Comparison of ENCODE assay signal across 1 cellular context in genomic region chr11:118893662-118894061, GRCh38.
TF ChIP-seq lines count a peak whose summit lies in the region.

No MANE protein-coding gene starts in this region.

TF ChIP-seq in H1, 55 proteins besides CTCF, POLR2A, EP300 and RAD21:
- no peak for TF ChIP-seq SAP30 (IDR thresholded peaks at IDR 0.05; ENCODE audit: insufficient read depth, insufficient replicate concordance, low read length)
- TF ChIP-seq KDM5A (IDR thresholded peaks at IDR 0.05; ENCODE audit: low read length): no peak
- no peak for TF ChIP-seq BCL11A (IDR thresholded peaks at IDR 0.05; ENCODE audit: low read depth in 2 of 2, low read length in 2 of 2)
- no peak for TF ChIP-seq EZH2 (IDR thresholded peaks at IDR 0.05; ENCODE audit: low read depth, low read length, severe bottlenecking)
- no peak for TF ChIP-seq CREB1 (IDR thresholded peaks at IDR 0.05)
- no peak for TF ChIP-seq GTF2F1 (IDR thresholded peaks at IDR 0.05; ENCODE audit: borderline replicate concordance, low read depth, low read length)
- TF ChIP-seq POLR2AphosphoS5 (IDR thresholded peaks at IDR 0.05; ENCODE audit: low read depth, low read length): no peak
- TF ChIP-seq, protein P1, sequence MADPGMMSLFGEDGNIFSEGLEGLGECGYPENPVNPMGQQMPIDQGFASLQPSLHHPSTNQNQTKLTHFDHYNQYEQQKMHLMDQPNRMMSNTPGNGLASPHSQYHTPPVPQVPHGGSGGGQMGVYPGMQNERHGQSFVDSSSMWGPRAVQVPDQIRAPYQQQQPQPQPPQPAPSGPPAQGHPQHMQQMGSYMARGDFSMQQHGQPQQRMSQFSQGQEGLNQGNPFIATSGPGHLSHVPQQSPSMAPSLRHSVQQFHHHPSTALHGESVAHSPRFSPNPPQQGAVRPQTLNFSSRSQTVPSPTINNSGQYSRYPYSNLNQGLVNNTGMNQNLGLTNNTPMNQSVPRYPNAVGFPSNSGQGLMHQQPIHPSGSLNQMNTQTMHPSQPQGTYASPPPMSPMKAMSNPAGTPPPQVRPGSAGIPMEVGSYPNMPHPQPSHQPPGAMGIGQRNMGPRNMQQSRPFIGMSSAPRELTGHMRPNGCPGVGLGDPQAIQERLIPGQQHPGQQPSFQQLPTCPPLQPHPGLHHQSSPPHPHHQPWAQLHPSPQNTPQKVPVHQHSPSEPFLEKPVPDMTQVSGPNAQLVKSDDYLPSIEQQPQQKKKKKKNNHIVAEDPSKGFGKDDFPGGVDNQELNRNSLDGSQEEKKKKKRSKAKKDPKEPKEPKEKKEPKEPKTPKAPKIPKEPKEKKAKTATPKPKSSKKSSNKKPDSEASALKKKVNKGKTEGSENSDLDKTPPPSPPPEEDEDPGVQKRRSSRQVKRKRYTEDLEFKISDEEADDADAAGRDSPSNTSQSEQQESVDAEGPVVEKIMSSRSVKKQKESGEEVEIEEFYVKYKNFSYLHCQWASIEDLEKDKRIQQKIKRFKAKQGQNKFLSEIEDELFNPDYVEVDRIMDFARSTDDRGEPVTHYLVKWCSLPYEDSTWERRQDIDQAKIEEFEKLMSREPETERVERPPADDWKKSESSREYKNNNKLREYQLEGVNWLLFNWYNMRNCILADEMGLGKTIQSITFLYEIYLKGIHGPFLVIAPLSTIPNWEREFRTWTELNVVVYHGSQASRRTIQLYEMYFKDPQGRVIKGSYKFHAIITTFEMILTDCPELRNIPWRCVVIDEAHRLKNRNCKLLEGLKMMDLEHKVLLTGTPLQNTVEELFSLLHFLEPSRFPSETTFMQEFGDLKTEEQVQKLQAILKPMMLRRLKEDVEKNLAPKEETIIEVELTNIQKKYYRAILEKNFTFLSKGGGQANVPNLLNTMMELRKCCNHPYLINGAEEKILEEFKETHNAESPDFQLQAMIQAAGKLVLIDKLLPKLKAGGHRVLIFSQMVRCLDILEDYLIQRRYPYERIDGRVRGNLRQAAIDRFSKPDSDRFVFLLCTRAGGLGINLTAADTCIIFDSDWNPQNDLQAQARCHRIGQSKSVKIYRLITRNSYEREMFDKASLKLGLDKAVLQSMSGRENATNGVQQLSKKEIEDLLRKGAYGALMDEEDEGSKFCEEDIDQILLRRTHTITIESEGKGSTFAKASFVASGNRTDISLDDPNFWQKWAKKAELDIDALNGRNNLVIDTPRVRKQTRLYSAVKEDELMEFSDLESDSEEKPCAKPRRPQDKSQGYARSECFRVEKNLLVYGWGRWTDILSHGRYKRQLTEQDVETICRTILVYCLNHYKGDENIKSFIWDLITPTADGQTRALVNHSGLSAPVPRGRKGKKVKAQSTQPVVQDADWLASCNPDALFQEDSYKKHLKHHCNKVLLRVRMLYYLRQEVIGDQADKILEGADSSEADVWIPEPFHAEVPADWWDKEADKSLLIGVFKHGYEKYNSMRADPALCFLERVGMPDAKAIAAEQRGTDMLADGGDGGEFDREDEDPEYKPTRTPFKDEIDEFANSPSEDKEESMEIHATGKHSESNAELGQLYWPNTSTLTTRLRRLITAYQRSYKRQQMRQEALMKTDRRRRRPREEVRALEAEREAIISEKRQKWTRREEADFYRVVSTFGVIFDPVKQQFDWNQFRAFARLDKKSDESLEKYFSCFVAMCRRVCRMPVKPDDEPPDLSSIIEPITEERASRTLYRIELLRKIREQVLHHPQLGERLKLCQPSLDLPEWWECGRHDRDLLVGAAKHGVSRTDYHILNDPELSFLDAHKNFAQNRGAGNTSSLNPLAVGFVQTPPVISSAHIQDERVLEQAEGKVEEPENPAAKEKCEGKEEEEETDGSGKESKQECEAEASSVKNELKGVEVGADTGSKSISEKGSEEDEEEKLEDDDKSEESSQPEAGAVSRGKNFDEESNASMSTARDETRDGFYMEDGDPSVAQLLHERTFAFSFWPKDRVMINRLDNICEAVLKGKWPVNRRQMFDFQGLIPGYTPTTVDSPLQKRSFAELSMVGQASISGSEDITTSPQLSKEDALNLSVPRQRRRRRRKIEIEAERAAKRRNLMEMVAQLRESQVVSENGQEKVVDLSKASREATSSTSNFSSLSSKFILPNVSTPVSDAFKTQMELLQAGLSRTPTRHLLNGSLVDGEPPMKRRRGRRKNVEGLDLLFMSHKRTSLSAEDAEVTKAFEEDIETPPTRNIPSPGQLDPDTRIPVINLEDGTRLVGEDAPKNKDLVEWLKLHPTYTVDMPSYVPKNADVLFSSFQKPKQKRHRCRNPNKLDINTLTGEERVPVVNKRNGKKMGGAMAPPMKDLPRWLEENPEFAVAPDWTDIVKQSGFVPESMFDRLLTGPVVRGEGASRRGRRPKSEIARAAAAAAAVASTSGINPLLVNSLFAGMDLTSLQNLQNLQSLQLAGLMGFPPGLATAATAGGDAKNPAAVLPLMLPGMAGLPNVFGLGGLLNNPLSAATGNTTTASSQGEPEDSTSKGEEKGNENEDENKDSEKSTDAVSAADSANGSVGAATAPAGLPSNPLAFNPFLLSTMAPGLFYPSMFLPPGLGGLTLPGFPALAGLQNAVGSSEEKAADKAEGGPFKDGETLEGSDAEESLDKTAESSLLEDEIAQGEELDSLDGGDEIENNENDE (IDR thresholded peaks at IDR 0.05; ENCODE audit: insufficient replicate concordance, low read length): no peak
- no peak for TF ChIP-seq SRF (IDR thresholded peaks at IDR 0.05; ENCODE audit: low read depth, low read length)
- no peak for TF ChIP-seq TEAD4 (IDR thresholded peaks at IDR 0.05; ENCODE audit: low read depth, low read length)
